8 cellular contexts compared by ENCODE assay signal in genomic region chr10:11685787-11686218, GRCh38. TPM values are rescaled to one million over a fixed set of nuclear protein-coding genes. Genes with fewer than 3 reads are reported as not detected.
DNase-seq lines count a peak whose midpoint lies in the region; TF ChIP-seq lines count a peak whose summit lies in the region.

No MANE protein-coding gene starts in this region.

- no peak overlapping the region for H3K18ac ChIP-seq in mesendoderm (ENCODE audit: low read length)

- no peak overlapping the region for H3K4me2 ChIP-seq in mesendoderm (ENCODE audit: low read length)

- no peak overlapping the region for H3K9ac ChIP-seq in mesendoderm (ENCODE audit: low read length)

- WGBS in mesendoderm (ENCODE audit: extremely low coverage, insufficient coverage, low lambda C conversion rate) = no CpG with 5 or more reads among the region's 7 CpGs

- POLR2A ChIA-PET in HEK293T (lab: Yijun Ruan, JAX) = no interaction called here

- CTCF ChIA-PET in HEK293T (lab: Yijun Ruan, JAX) = interaction anchor here (0.7 kb wide), 1 partner anchor 16 kb away, joined by 3 read pairs; no protein-coding TSS in a partner anchor

- no peak overlapping the region for H4K8ac ChIP-seq in mesendoderm (ENCODE audit: low read depth, low read length)

- no peak overlapping the region for H3K4ac ChIP-seq in mesendoderm (ENCODE audit: low read depth, low read length)

- H3K4me3 ChIP-seq in GM06990 (replicated peaks; ENCODE audit: low read depth, low read length) (peak overlapping the region; percentile 3; the same call in 1 of the 2 replicates), mesendoderm (ENCODE audit: low read length) (no peak overlapping the region)

- H2BK5ac ChIP-seq in mesendoderm (ENCODE audit: low read length) = no peak overlapping the region

- no peaks in the 10 kb centered on the region for H3K79me1 ChIP-seq in mesendoderm (ENCODE audit: low read length)

- no peak overlapping the region for H2AK5ac ChIP-seq in mesendoderm (ENCODE audit: low read length)

- no peak overlapping the region for H3K23ac ChIP-seq in mesendoderm (ENCODE audit: low read length)

- no peak overlapping the region for H2BK15ac ChIP-seq in mesendoderm (replicated peaks; ENCODE audit: low read depth)

- H3K79me2 ChIP-seq in mesendoderm (ENCODE audit: control insufficient read depth, insufficient read depth, low read length) = no peaks in the 10 kb centered on the region

- H2BK120ac ChIP-seq in mesendoderm (ENCODE audit: low read depth, low read length) = no peak overlapping the region

- H3K56ac ChIP-seq in mesendoderm (ENCODE audit: low read length) = no peak overlapping the region

- no peak overlapping the region for H4K5ac ChIP-seq in mesendoderm (ENCODE audit: low read length)

- H3K4me1 ChIP-seq in mesendoderm (ENCODE audit: control insufficient read depth, low read depth, low read length) = no peaks in the 10 kb centered on the region

- H3K36me3 ChIP-seq in GM06990 (ENCODE audit: control insufficient read depth, insufficient read depth, low read length) = no peaks in the 10 kb centered on the region
- no peaks in the 10 kb centered on the region for H3K36me3 ChIP-seq in mesendoderm (ENCODE audit: control insufficient read depth, insufficient read depth, low read length)

- TF ChIP-seq CTCF in GM06990 (IDR thresholded peaks at IDR 0.05; ENCODE audit: insufficient read depth, low read length, poor library complexity, severe bottlenecking) = no peak

- H3K27me3 ChIP-seq in GM06990 (replicated peaks; ENCODE audit: control insufficient read depth, insufficient read depth, low read length) = no peaks in the 10 kb centered on the region
- H3K27me3 ChIP-seq in mesendoderm (ENCODE audit: insufficient read depth, low read length, poor library complexity) = no peaks in the 10 kb centered on the region

- DNase-seq in GM06990 (ENCODE audit: extremely low read depth, insufficient read length) (no peak), M059J (ENCODE audit: low read depth) (peak; percentile 66), UCSD-AML1 (lab: John Stamatoyannopoulos, UW; ENCODE audit: unreplicated experiment) (peak; percentile 72), epithelial cell of prostate (ENCODE audit: low read depth, low spot score) (no peak), pons (ENCODE audit: low spot score) (peak; percentile 69), HEK293T (ENCODE audit: extremely low spot score) (no peak), NCI-H1048 (lab: John Stamatoyannopoulos, UW) (no peak), mesendoderm (no peak)

- H3K27ac ChIP-seq in epithelial cell of prostate (peak overlapping the region; percentile 95), mesendoderm (ENCODE audit: low read depth, low read length) (no peak overlapping the region)

TF ChIP-seq in HEK293T, 16 proteins besides CTCF, POLR2A, EP300 and RAD21:
- TF ChIP-seq NFRKB (IDR thresholded peaks at IDR 0.05) = no peak
- TF ChIP-seq FOXA1 (IDR thresholded peaks at IDR 0.05) = no peak
- TF ChIP-seq SUZ12 (IDR thresholded peaks at IDR 0.05) = no peak
- no peak for TF ChIP-seq FOXM1 (IDR thresholded peaks at IDR 0.05; ENCODE audit: borderline replicate concordance)
- TF ChIP-seq CTBP1 (IDR thresholded peaks at IDR 0.05; ENCODE audit: borderline replicate concordance) = no peak
- TF ChIP-seq TARDBP (IDR thresholded peaks at IDR 0.05) = no peak
- TF ChIP-seq ARNT (IDR thresholded peaks at IDR 0.05) = no peak
- no peak for TF ChIP-seq L3MBTL2 (conservative IDR thresholded peaks at IDR 0.05)
- no peak for TF ChIP-seq ZNF384 (IDR thresholded peaks at IDR 0.05)
- no peak for TF ChIP-seq ELF4 (IDR thresholded peaks at IDR 0.05)
- no peak for TF ChIP-seq FOXK2 (IDR thresholded peaks at IDR 0.05)
- no peak for TF ChIP-seq PKNOX1 (IDR thresholded peaks at IDR 0.05)

RNA-seq across cellular contexts. Expression of gene ECHDC3, which starts 56.4 kb away (rescaled TPM):
- total RNA-seq in M059J (2014; rRNA removed; shearing (Covaris generic)) = not detected in 2 replicates
- polyA plus RNA-seq in mesendoderm (2013, experiment 1 of 2) = 7.4 TPM
- polyA plus RNA-seq in mesendoderm (2013, experiment 2 of 2) = 6.2 TPM

Comparison
In these comparisons a context has a peak if more than half of its experiments do, and no peak if none do; other contexts are left out.
1. DNase-seq: peak in M059J (single experiment), UCSD-AML1 (single experiment) and pons (single experiment); none in GM06990 (single experiment), epithelial cell of prostate (single experiment), HEK293T (single experiment), NCI-H1048 (single experiment) and mesendoderm (single experiment).